In genomic region chr12:123395236-123395635, GRCh38 we compare ENCODE assay signal across 16 cellular contexts. TPM values are rescaled to one million over a fixed set of nuclear protein-coding genes. Genes with fewer than 3 reads are reported as not detected.
DNase-seq lines count a peak whose midpoint lies in the region; ATAC-seq and TF ChIP-seq lines count a peak whose summit lies in the region.
"Had no signal": no experiment of that assay in that cellular context is flagged by ENCODE, and none has a peak within 500 bp of the region (broad histone marks: within the 10 kb centered on the region; RNA-seq: fewer than 3 reads in every experiment).

No MANE protein-coding gene starts in this region.

- no peak for ATAC-seq in thoracic aorta (ENCODE audit: insufficient number of reproducible peaks, low FRiP score, low read depth)
- ATAC-seq in stimulated activated naive CD8-positive, alpha-beta T cell treated with anti-CD3 and anti-CD28 coated beads, Interleukin-15, Interleukin-2, amounts not matched to agents 100 U/mL and 50 U/mL, for 24 hours = no peak

- H3K4me1 Mint-ChIP-seq in activated CD4-positive, alpha-beta memory T cell treated with anti-CD3 and anti-CD28 coated beads, Interleukin-2, amount 10 ng/mL, durations not matched to agents 7 days and 5 days = peaks cover 27% of the 10 kb centered on the region
- peaks cover 21% of the 10 kb centered on the region for H3K4me1 Mint-ChIP-seq in activated CD4-positive, alpha-beta memory T cell treated with anti-CD3 and anti-CD28 coated beads for 36 hours (ENCODE audit: low read depth)

- H3K9me3 Mint-ChIP-seq in activated CD4-positive, alpha-beta memory T cell treated with anti-CD3 and anti-CD28 coated beads, Interleukin-2, amount 10 ng/mL, durations not matched to agents 7 days and 5 days = no peaks in the 10 kb centered on the region
- H3K9me3 Mint-ChIP-seq in activated CD4-positive, alpha-beta memory T cell treated with anti-CD3 and anti-CD28 coated beads for 36 hours = no peaks in the 10 kb centered on the region
- H3K9me3 Mint-ChIP-seq: CD4-positive, alpha-beta T cell had no signal

- H3K27ac Mint-ChIP-seq in activated CD4-positive, alpha-beta memory T cell treated with anti-CD3 and anti-CD28 coated beads, Interleukin-2, amount 10 ng/mL, durations not matched to agents 7 days and 5 days = peak overlapping the region; percentile 4
- H3K27ac Mint-ChIP-seq in activated CD4-positive, alpha-beta memory T cell treated with anti-CD3 and anti-CD28 coated beads for 36 hours = no peak overlapping the region
- H3K27ac Mint-ChIP-seq: CD4-positive, alpha-beta T cell had no signal

- no peak for TF ChIP-seq POLR2A in esophagus muscularis mucosa (IDR thresholded peaks at IDR 0.05; ENCODE audit: low read depth)

- peaks cover 51 to 94% (median 84%) of the 10 kb centered on the region in 4 donors for H3K36me3 ChIP-seq in esophagus muscularis mucosa
- H3K36me3 ChIP-seq in thoracic aorta = peaks cover 52% of the 10 kb centered on the region

- H3K4me3 Mint-ChIP-seq in activated CD4-positive, alpha-beta memory T cell treated with anti-CD3 and anti-CD28 coated beads, Interleukin-2, amount 10 ng/mL, durations not matched to agents 7 days and 5 days = no peak overlapping the region
- no peak overlapping the region for H3K4me3 Mint-ChIP-seq in activated CD4-positive, alpha-beta memory T cell treated with anti-CD3 and anti-CD28 coated beads for 36 hours
- H3K4me3 Mint-ChIP-seq: CD4-positive, alpha-beta T cell had no signal

- no peak overlapping the region for H3K4me3 ChIP-seq in esophagus muscularis mucosa
- no peak overlapping the region for H3K4me3 ChIP-seq in thoracic aorta

- TF ChIP-seq CTCF in VCaP (conservative IDR thresholded peaks at IDR 0.05) (no peak), esophagus muscularis mucosa (IDR thresholded peaks at IDR 0.05) (no peak), thoracic aorta (IDR thresholded peaks at IDR 0.05) (no peak)

- H3K27ac ChIP-seq in VCaP = peak overlapping the region; percentile 91
- H3K27ac ChIP-seq in esophagus muscularis mucosa (replicated peaks in 1 of 4) = peak overlapping the region in 3 of 4 donors; percentile 40 to 89 (median 72)
- peak overlapping the region; percentile 94 to 97 for H3K27ac ChIP-seq in thoracic aorta
- H3K27ac ChIP-seq: KMS-11 had no signal

- no peak for DNase-seq in activated CD4-positive, alpha-beta memory T cell treated with anti-CD3 and anti-CD28 coated beads, Interleukin-2, amount 10 ng/mL, durations not matched to agents 7 days and 5 days
- no peak for DNase-seq in activated CD4-positive, alpha-beta memory T cell treated with anti-CD3 and anti-CD28 coated beads for 36 hours
- DNase-seq in esophagus muscularis mucosa (ENCODE audit: extremely low spot score) (no peak), thoracic aorta (ENCODE audit: low spot score) (no peak), NCI-H2227 treated with DMSO at 0.1 percent for 48 hours (lab: John Stamatoyannopoulos, UW) (no peak)
- no peak for DNase-seq in stimulated activated naive CD8-positive, alpha-beta T cell treated with anti-CD3 and anti-CD28 coated beads, Interleukin-15, Interleukin-2, amounts not matched to agents 100 U/mL and 50 U/mL, for 24 hours
- DNase-seq: Caco-2; CD4-positive, alpha-beta T cell; NCI-H1417; NCI-H187; NCI-H2171 treated with DMSO at 0.1 percent for 48 hours; NCI-H446 treated with DMSO at 0.1 percent for 48 hours; NCI-H69; SIG-M5 had no signal

- no peaks in the 10 kb centered on the region for H3K27me3 Mint-ChIP-seq in activated CD4-positive, alpha-beta memory T cell treated with anti-CD3 and anti-CD28 coated beads, Interleukin-2, amount 10 ng/mL, durations not matched to agents 7 days and 5 days
- H3K27me3 Mint-ChIP-seq in activated CD4-positive, alpha-beta memory T cell treated with anti-CD3 and anti-CD28 coated beads for 36 hours = no peaks in the 10 kb centered on the region
- H3K27me3 Mint-ChIP-seq: CD4-positive, alpha-beta T cell had no signal

- H3K9me3 ChIP-seq in esophagus muscularis mucosa (no peaks in the 10 kb centered on the region), thoracic aorta (no peaks in the 10 kb centered on the region)
- H3K9me3 ChIP-seq: Caco-2 had no signal

- peaks cover 73% of the 10 kb centered on the region for H3K36me3 Mint-ChIP-seq in activated CD4-positive, alpha-beta memory T cell treated with anti-CD3 and anti-CD28 coated beads, Interleukin-2, amount 10 ng/mL, durations not matched to agents 7 days and 5 days (ENCODE audit: low read depth)
- peaks cover 48% of the 10 kb centered on the region for H3K36me3 Mint-ChIP-seq in activated CD4-positive, alpha-beta memory T cell treated with anti-CD3 and anti-CD28 coated beads for 36 hours

- TF ChIP-seq EP300 in esophagus muscularis mucosa (IDR thresholded peaks at IDR 0.05) = no peak

- H3K4me1 ChIP-seq in esophagus muscularis mucosa = peaks cover 41 to 98% (median 91%) of the 10 kb centered on the region in 4 donors
- peaks cover 50 to 97% of the 10 kb centered on the region in 2 donors for H3K4me1 ChIP-seq in thoracic aorta (ENCODE audit: control insufficient read depth in 1 of 2, low read depth in 2 of 2)
- H3K4me1 ChIP-seq: Caco-2 had no signal

- WGBS in esophagus muscularis mucosa = 84% methylated on average over 5 of the region's 5 CpGs

- POLR2A ChIA-PET in activated CD4-positive, alpha-beta memory T cell treated with anti-CD3 and anti-CD28 coated beads, Interleukin-2, amount 10 ng/mL, durations not matched to agents 7 days and 5 days (lab: Charles Lee) = interaction anchor here (0.7 to 1.1 kb wide), 3 partner anchors 9 to 63 kb away, joined by 3 to 6 read pairs (median 4); partner anchors contain the start of genes KMT5A and SNRNP35
- POLR2A ChIA-PET in activated CD4-positive, alpha-beta memory T cell treated with anti-CD3 and anti-CD28 coated beads for 36 hours (lab: Charles Lee) = no interaction called here

- CTCF ChIA-PET in activated CD4-positive, alpha-beta memory T cell treated with anti-CD3 and anti-CD28 coated beads, Interleukin-2, amount 10 ng/mL, durations not matched to agents 7 days and 5 days (lab: Charles Lee) = no interaction called here
- CTCF ChIA-PET in activated CD4-positive, alpha-beta memory T cell treated with anti-CD3 and anti-CD28 coated beads for 36 hours (lab: Charles Lee) = no interaction called here

- intact Hi-C loops in activated CD4-positive, alpha-beta memory T cell treated with anti-CD3 and anti-CD28 coated beads for 36 hours (cut with micrococcal nuclease) = no loop called here
- intact Hi-C loops in esophagus muscularis mucosa (cut with DNase I) = no loop called here

- H3K27me3 ChIP-seq in esophagus muscularis mucosa (no peaks in the 10 kb centered on the region), thoracic aorta (replicated peaks; ENCODE audit: insufficient read depth) (no peaks in the 10 kb centered on the region)

RNA-seq across cellular contexts. Expression of gene KMT5A, which starts 11.3 kb away (rescaled TPM):
- total RNA-seq in activated CD4-positive, alpha-beta memory T cell treated with anti-CD3 and anti-CD28 coated beads, Interleukin-2, amount 10 ng/mL, durations not matched to agents 7 days and 5 days = 10 to 100 TPM; 78.9 to 82.0 TPM
- total RNA-seq in activated CD4-positive, alpha-beta memory T cell treated with anti-CD3 and anti-CD28 coated beads for 36 hours = 10 to 100 TPM; 59.9 to 62.0 TPM
- total RNA-seq in esophagus muscularis mucosa = 100 to 1,000 TPM in 1 of 4 donors, 10 to 100 TPM in 3; 49.4 to 106 (median 70.2) TPM
- 10 to 100 TPM; 34.1 to 42.7 TPM for total RNA-seq in thoracic aorta

RNA-seq across cellular contexts. Expression of gene SBNO1, which starts 30.6 kb away (rescaled TPM):
- 10 to 100 TPM; 40.1 to 40.2 TPM for total RNA-seq in activated CD4-positive, alpha-beta memory T cell treated with anti-CD3 and anti-CD28 coated beads, Interleukin-2, amount 10 ng/mL, durations not matched to agents 7 days and 5 days
- total RNA-seq in activated CD4-positive, alpha-beta memory T cell treated with anti-CD3 and anti-CD28 coated beads for 36 hours = 10 to 100 TPM; 49.9 to 50.6 TPM
- total RNA-seq in esophagus muscularis mucosa = 10 to 100 TPM; 26.7 to 31.8 (median 29.9) TPM
- total RNA-seq in thoracic aorta = 10 to 100 TPM; 15.6 to 25.0 TPM

RNA-seq across cellular contexts. Expression of gene RILPL2, which starts 41.2 kb away (rescaled TPM):
- total RNA-seq in activated CD4-positive, alpha-beta memory T cell treated with anti-CD3 and anti-CD28 coated beads, Interleukin-2, amount 10 ng/mL, durations not matched to agents 7 days and 5 days = 1 to 10 TPM; 8.9 to 9.0 TPM
- 10 to 100 TPM; 15.4 to 16.6 TPM for total RNA-seq in activated CD4-positive, alpha-beta memory T cell treated with anti-CD3 and anti-CD28 coated beads for 36 hours
- 1 to 10 TPM; 5.4 to 7.6 (median 5.8) TPM for total RNA-seq in esophagus muscularis mucosa
- total RNA-seq in thoracic aorta = 10 to 100 TPM; 15.9 to 18.1 TPM
